Comparison of ENCODE assay signal across 9 cellular contexts in genomic region chr1:52602328-52603300, GRCh38. TPM values are rescaled to one million over a fixed set of nuclear protein-coding genes. Genes with fewer than 3 reads are reported as not detected.
A peak's percentile ranks its signal among the peaks of the same experiment; 100 is the strongest.
DNase-seq lines count a peak whose midpoint lies in the region; TF ChIP-seq lines count a peak whose summit lies in the region.
"Had no signal": no experiment of that assay in that cellular context is flagged by ENCODE, and none has a peak within 500 bp of the region (broad histone marks: within the 10 kb centered on the region; RNA-seq: fewer than 3 reads in every experiment).

GPX7 (plus strand) TSS chr1:52602371; CDS start chr1:52602410, 39 bp downstream.

- peaks cover 33% of the 10 kb centered on the region for H3K27me3 Mint-ChIP-seq in progenitor cell of endocrine pancreas

- 6 to 8% methylated on average over 34 to 75 of the region's 90 CpGs for WGBS in tibial nerve, 2 donors

- intact Hi-C loops in left ventricle myocardium inferior (cut with micrococcal nuclease): no loop called here

- H3K27ac ChIP-seq in SK-N-MC (no peak within 1 kb of the TSS), left ventricle myocardium inferior (replicated peaks) (peak within 1 kb of the TSS; percentile 84), tibial nerve (peak within 1 kb of the TSS; percentile 54 to 87 (median 84))
- H3K27ac ChIP-seq: 22Rv1 had no signal

- H3K36me3 ChIP-seq in SK-N-MC (ENCODE audit: insufficient read depth, low read length): peaks cover 6% of the 10 kb centered on the region; the same call in 1 of the 2 replicates
- H3K36me3 ChIP-seq in left ventricle myocardium inferior: peaks cover 13% of the 10 kb centered on the region
- peaks cover 0 to 16% (median 0%) of the 10 kb centered on the region in 3 donors for H3K36me3 ChIP-seq in tibial nerve

- peaks cover 3% of the 10 kb centered on the region for H3K9me3 Mint-ChIP-seq in progenitor cell of endocrine pancreas (ENCODE audit: low read depth)

- peak within 1 kb of the TSS; percentile 75 for H3K9ac ChIP-seq in SK-N-MC (ENCODE audit: insufficient read length)

- no peaks in the 10 kb centered on the region for H3K9me3 ChIP-seq in SK-N-MC (ENCODE audit: low read depth, low read length)
- no peaks in the 10 kb centered on the region for H3K9me3 ChIP-seq in left ventricle myocardium inferior (replicated peaks)
- no peaks in the 10 kb centered on the region for H3K9me3 ChIP-seq in tibial nerve

- H3K27me3 ChIP-seq in left ventricle myocardium inferior (ENCODE audit: low read depth): no peaks in the 10 kb centered on the region
- no peaks in the 10 kb centered on the region for H3K27me3 ChIP-seq in tibial nerve

- TF ChIP-seq POLR2A in tibial nerve (IDR thresholded peaks at IDR 0.05): no peak

- H3K4me1 Mint-ChIP-seq in progenitor cell of endocrine pancreas (ENCODE audit: low read depth): peaks cover 11% of the 10 kb centered on the region

- peak within 1 kb of the TSS; percentile 73 for H3K4me3 Mint-ChIP-seq in progenitor cell of endocrine pancreas (ENCODE audit: low read depth)

- peak within 1 kb of the TSS; percentile 63 for H3K27ac Mint-ChIP-seq in progenitor cell of endocrine pancreas

- peaks cover 8% of the 10 kb centered on the region for H3K36me3 Mint-ChIP-seq in progenitor cell of endocrine pancreas (ENCODE audit: insufficient read depth)

- DNase-seq in DMS 273 (lab: John Stamatoyannopoulos, UW; ENCODE audit: unreplicated experiment): peak; percentile 62
- no peak for DNase-seq in DMS 273 treated with DMSO at 0.1 percent for 48 hours (lab: John Stamatoyannopoulos, UW)
- no peak for DNase-seq in SK-N-MC (ENCODE audit: low read depth, low spot score)
- peak; percentile 17 for DNase-seq in activated naive CD8-positive, alpha-beta T cell treated with anti-CD3 and anti-CD28 coated beads, Interleukin-2, amount 50 U/mL, for 16 hours (ENCODE audit: low read depth, low spot score)
- DNase-seq in left ventricle myocardium inferior: peak; percentile 50
- peak; percentile 27 for DNase-seq in progenitor cell of endocrine pancreas (ENCODE audit: low spot score, unreplicated experiment)
- no peak for DNase-seq in tibial nerve (ENCODE audit: low spot score in 2 of 2)
- no peak for DNase-seq in HUDEP-2 (lab: John Stamatoyannopoulos, UW; ENCODE audit: unreplicated experiment in 76 of 76)

- TF ChIP-seq CTCF in left ventricle myocardium inferior (IDR thresholded peaks at IDR 0.05; ENCODE audit: borderline replicate concordance) (no peak), progenitor cell of endocrine pancreas (IDR thresholded peaks at IDR 0.05; ENCODE audit: unreplicated experiment) (no peak), tibial nerve (IDR thresholded peaks at IDR 0.05) (no peak)

- TF ChIP-seq EP300 in tibial nerve (IDR thresholded peaks at IDR 0.05): no peak

- H3K4me3 ChIP-seq in SK-N-MC (peak within 1 kb of the TSS; percentile 80), left ventricle myocardium inferior (peak within 1 kb of the TSS; percentile 73), tibial nerve (peak within 1 kb of the TSS; percentile 38 to 88 (median 62))

- H3K4me1 ChIP-seq in left ventricle myocardium inferior (peaks cover 39% of the 10 kb centered on the region), tibial nerve (peaks cover 0 to 32% (median 10%) of the 10 kb centered on the region in 4 donors)

RNA-seq across cellular contexts. Expression of gene GPX7, which starts in this region (rescaled TPM):
- total RNA-seq in left ventricle myocardium inferior (5.2 TPM), progenitor cell of endocrine pancreas (26.7 and 28.9 TPM in 2 replicates), tibial nerve (10 to 100 TPM in 3 of 4 donors, 1 to 10 TPM in 1; 6.3 to 21.4 (median 13.8) TPM)

Comparison
In these comparisons a context has a peak if more than half of its experiments do, and no peak if none do; other contexts are left out.
1. DNase-seq: peak in DMS 273 (single experiment), activated naive CD8-positive, alpha-beta T cell treated with anti-CD3 and anti-CD28 coated beads, Interleukin-2, amount 50 U/mL, for 16 hours (single experiment), left ventricle myocardium inferior (single experiment) and progenitor cell of endocrine pancreas (single experiment); none in DMS 273 treated with DMSO at 0.1 percent for 48 hours (single experiment), SK-N-MC (single experiment), tibial nerve (0 of 2) and HUDEP-2 (0 of 76).
2. Peak in every context shown above with its lines, with median percentiles within 50 percentile points of each other: H3K4me3 ChIP-seq.